Comparison of ENCODE assay signal across 8 cellular contexts in genomic region chr6:13733178-13733851, GRCh38. TPM values are rescaled to one million over a fixed set of nuclear protein-coding genes. Genes with fewer than 3 reads are reported as not detected.
DNase-seq lines count a peak whose midpoint lies in the region; ATAC-seq and TF ChIP-seq lines count a peak whose summit lies in the region.

No MANE protein-coding gene starts in this region.

- no peaks in the 10 kb centered on the region for H3K36me3 Mint-ChIP-seq in GM23338 (ENCODE audit: low read depth)
- H3K36me3 Mint-ChIP-seq in activated T-helper 17 cell treated with anti-CD3 and anti-CD28 coated beads, Interleukin-2, amount 50 U/mL, for 72 hours (ENCODE audit: low read depth): no peaks in the 10 kb centered on the region
- no peaks in the 10 kb centered on the region for H3K36me3 Mint-ChIP-seq in activated T-cell treated with anti-CD3 and anti-CD28 coated beads, Interleukin-2, amount 50 U/mL, for 72 hours (ENCODE audit: insufficient read depth in 2 of 2)
- H3K36me3 Mint-ChIP-seq in activated CD4-positive, alpha-beta memory T cell treated with anti-CD3 and anti-CD28 coated beads, Interleukin-2, amount 10 ng/mL, durations not matched to agents 7 days and 5 days (ENCODE audit: low read depth): no peaks in the 10 kb centered on the region

- CTCF ChIA-PET in activated CD4-positive, alpha-beta memory T cell treated with anti-CD3 and anti-CD28 coated beads, Interleukin-2, amount 10 ng/mL, durations not matched to agents 7 days and 5 days (lab: Charles Lee): interaction anchor here (0.5 kb wide), 1 partner anchor 19 kb away, joined by 3 read pairs; no protein-coding TSS in a partner anchor

- H2AFZ ChIP-seq in GM23338: peak overlapping the region; percentile 43

- H3K27ac ChIP-seq in GM23338 (ENCODE audit: low read depth): no peak overlapping the region
- H3K27ac ChIP-seq in left ventricle myocardium inferior (replicated peaks): no peak overlapping the region

- H3K9me2 ChIP-seq in GM23338 (ENCODE audit: insufficient read depth): no peaks in the 10 kb centered on the region

- peaks cover 3% of the 10 kb centered on the region for H3K27me3 Mint-ChIP-seq in GM23338 (ENCODE audit: insufficient read depth, low read depth, poor library complexity)
- H3K27me3 Mint-ChIP-seq in activated T-helper 17 cell treated with anti-CD3 and anti-CD28 coated beads, Interleukin-2, amount 50 U/mL, for 72 hours: no peaks in the 10 kb centered on the region
- H3K27me3 Mint-ChIP-seq in activated T-cell treated with anti-CD3 and anti-CD28 coated beads, Interleukin-2, amount 50 U/mL, for 72 hours (ENCODE audit: low read depth): peaks cover 17% of the 10 kb centered on the region
- peaks cover 10% of the 10 kb centered on the region for H3K27me3 Mint-ChIP-seq in activated CD4-positive, alpha-beta memory T cell treated with anti-CD3 and anti-CD28 coated beads, Interleukin-2, amount 10 ng/mL, durations not matched to agents 7 days and 5 days

- no peak for ATAC-seq in GM23338
- ATAC-seq in SK-N-SH treated with all-trans-retinoic acid at 6 μM for 48 hours: peak; percentile 67
- no peak for ATAC-seq in GM21515 (IDR thresholded peaks at IDR 0.05; ENCODE audit: unreplicated experiment)
- no peak for ATAC-seq in activated T-helper 17 cell treated with anti-CD3 and anti-CD28 coated beads, Interleukin-2, amount 50 U/mL, for 72 hours (replicated peaks)
- ATAC-seq in activated T-cell treated with anti-CD3 and anti-CD28 coated beads, Interleukin-2, amount 50 U/mL, for 72 hours (replicated peaks in 1 of 2): no peak

- no peaks in the 10 kb centered on the region for H3K9me3 Mint-ChIP-seq in GM23338
- H3K9me3 Mint-ChIP-seq in activated T-helper 17 cell treated with anti-CD3 and anti-CD28 coated beads, Interleukin-2, amount 50 U/mL, for 72 hours: no peaks in the 10 kb centered on the region
- no peaks in the 10 kb centered on the region for H3K9me3 Mint-ChIP-seq in activated T-cell treated with anti-CD3 and anti-CD28 coated beads, Interleukin-2, amount 50 U/mL, for 72 hours
- H3K9me3 Mint-ChIP-seq in activated CD4-positive, alpha-beta memory T cell treated with anti-CD3 and anti-CD28 coated beads, Interleukin-2, amount 10 ng/mL, durations not matched to agents 7 days and 5 days: no peaks in the 10 kb centered on the region

- H3F3A ChIP-seq in GM23338 (replicated peaks; ENCODE audit: low read depth): no peaks in the 10 kb centered on the region

- H3K4me3 ChIP-seq in GM23338: no peak overlapping the region
- peak overlapping the region; percentile 46 for H3K4me3 ChIP-seq in left ventricle myocardium inferior
- peak overlapping the region; percentile 53 for H3K4me3 ChIP-seq in skeletal muscle satellite cell (ENCODE audit: low read length)

- H4K20me1 ChIP-seq in GM23338 (replicated peaks; ENCODE audit: insufficient read depth): no peaks in the 10 kb centered on the region

- H3K36me3 ChIP-seq in GM23338 (ENCODE audit: insufficient read depth) (no peaks in the 10 kb centered on the region), left ventricle myocardium inferior (no peaks in the 10 kb centered on the region), skeletal muscle satellite cell (ENCODE audit: insufficient read depth, low read length) (no peaks in the 10 kb centered on the region)

- POLR2A ChIA-PET in activated CD4-positive, alpha-beta memory T cell treated with anti-CD3 and anti-CD28 coated beads, Interleukin-2, amount 10 ng/mL, durations not matched to agents 7 days and 5 days (lab: Charles Lee): interaction anchor here (1.0 kb wide), 1 partner anchor 22 kb away, joined by 3 read pairs; the partner anchor contains the start of gene RANBP9

- H3K79me2 ChIP-seq in GM23338 (replicated peaks; ENCODE audit: insufficient read depth): no peaks in the 10 kb centered on the region

- H3K4me1 ChIP-seq in GM23338 (ENCODE audit: insufficient read depth): no peaks in the 10 kb centered on the region; the same call in 1 of the 2 replicates
- peaks cover 10% of the 10 kb centered on the region for H3K4me1 ChIP-seq in left ventricle myocardium inferior
- H3K4me1 ChIP-seq in skeletal muscle satellite cell (ENCODE audit: control insufficient read depth, insufficient read depth, low read length): peaks cover 20% of the 10 kb centered on the region

- no peaks in the 10 kb centered on the region for H3K27me3 ChIP-seq in GM23338 (ENCODE audit: insufficient read depth)
- no peaks in the 10 kb centered on the region for H3K27me3 ChIP-seq in left ventricle myocardium inferior (ENCODE audit: low read depth)
- H3K27me3 ChIP-seq in skeletal muscle satellite cell (ENCODE audit: control insufficient read depth, insufficient read depth, low read length): no peaks in the 10 kb centered on the region

- DNase-seq in GM23338 (ENCODE audit: low spot score): no peak
- DNase-seq in left ventricle myocardium inferior: peak; percentile 46
- no peak for DNase-seq in activated T-cell treated with anti-CD3 and anti-CD28 coated beads, Interleukin-2, amount 50 U/mL, for 72 hours
- DNase-seq in activated CD4-positive, alpha-beta memory T cell treated with anti-CD3 and anti-CD28 coated beads, Interleukin-2, amount 10 ng/mL, durations not matched to agents 7 days and 5 days: no peak

- H3K4me3 Mint-ChIP-seq in GM23338: no peak overlapping the region
- no peak overlapping the region for H3K4me3 Mint-ChIP-seq in activated T-helper 17 cell treated with anti-CD3 and anti-CD28 coated beads, Interleukin-2, amount 50 U/mL, for 72 hours
- H3K4me3 Mint-ChIP-seq in activated T-cell treated with anti-CD3 and anti-CD28 coated beads, Interleukin-2, amount 50 U/mL, for 72 hours: no peak overlapping the region
- no peak overlapping the region for H3K4me3 Mint-ChIP-seq in activated CD4-positive, alpha-beta memory T cell treated with anti-CD3 and anti-CD28 coated beads, Interleukin-2, amount 10 ng/mL, durations not matched to agents 7 days and 5 days

- no peak overlapping the region for H3K9ac ChIP-seq in skeletal muscle satellite cell (ENCODE audit: low read depth, low read length)

- H3K4me1 Mint-ChIP-seq in GM23338: peaks cover 11% of the 10 kb centered on the region
- peaks cover 6% of the 10 kb centered on the region for H3K4me1 Mint-ChIP-seq in activated T-helper 17 cell treated with anti-CD3 and anti-CD28 coated beads, Interleukin-2, amount 50 U/mL, for 72 hours
- H3K4me1 Mint-ChIP-seq in activated T-cell treated with anti-CD3 and anti-CD28 coated beads, Interleukin-2, amount 50 U/mL, for 72 hours (ENCODE audit: low read depth): peaks cover 11% of the 10 kb centered on the region
- H3K4me1 Mint-ChIP-seq in activated CD4-positive, alpha-beta memory T cell treated with anti-CD3 and anti-CD28 coated beads, Interleukin-2, amount 10 ng/mL, durations not matched to agents 7 days and 5 days: no peaks in the 10 kb centered on the region

- H3K4me2 ChIP-seq in GM23338 (peak overlapping the region; percentile 32; the same call in 1 of the 2 replicates), skeletal muscle satellite cell (ENCODE audit: low read length) (peak overlapping the region; percentile 77)

- no peaks in the 10 kb centered on the region for H3K9me3 ChIP-seq in left ventricle myocardium inferior (replicated peaks)
- H3K9me3 ChIP-seq in skeletal muscle satellite cell (replicated peaks; ENCODE audit: low read length): no peaks in the 10 kb centered on the region

- no peak for TF ChIP-seq CTCF in GM23338 (conservative IDR thresholded peaks at IDR 0.05; ENCODE audit: low read depth in 2 of 2)
- TF ChIP-seq CTCF in left ventricle myocardium inferior (IDR thresholded peaks at IDR 0.05; ENCODE audit: borderline replicate concordance): no peak

- intact Hi-C loops in left ventricle myocardium inferior (cut with micrococcal nuclease): no loop called here

- H3K27ac Mint-ChIP-seq in GM23338: no peak overlapping the region
- no peak overlapping the region for H3K27ac Mint-ChIP-seq in activated T-helper 17 cell treated with anti-CD3 and anti-CD28 coated beads, Interleukin-2, amount 50 U/mL, for 72 hours
- H3K27ac Mint-ChIP-seq in activated T-cell treated with anti-CD3 and anti-CD28 coated beads, Interleukin-2, amount 50 U/mL, for 72 hours: no peak overlapping the region
- H3K27ac Mint-ChIP-seq in activated CD4-positive, alpha-beta memory T cell treated with anti-CD3 and anti-CD28 coated beads, Interleukin-2, amount 10 ng/mL, durations not matched to agents 7 days and 5 days: no peak overlapping the region

TF ChIP-seq in GM23338, 12 proteins besides CTCF, POLR2A, EP300 and RAD21 (continues in another document):
- TF ChIP-seq EZH2 (IDR thresholded peaks at IDR 0.05; ENCODE audit: low read depth, unreplicated experiment): no peak

TF ChIP-seq in SK-N-SH treated with all-trans-retinoic acid at 6 μM for 48 hours, 23 proteins besides CTCF, POLR2A, EP300 and RAD21 (continues in another document):
- TF ChIP-seq ZNF565 (CRISPR knock-in tag; conservative IDR thresholded peaks at IDR 0.05; ENCODE audit: low read depth) (no peak), CSRNP3 (CRISPR knock-in tag; IDR thresholded peaks at IDR 0.05) (no peak)

RNA-seq across cellular contexts. Expression of gene RANBP9, which starts 21.7 kb away (rescaled TPM):
- 31.8 and 33.6 TPM in 2 replicates for total RNA-seq in GM23338 (2014; rRNA removed; shearing (Covaris generic))
- 11.9 and 12.1 TPM in 2 replicates for polyA plus RNA-seq in GM23338 (2016; fragmentation: Nextera tagmentation; extraction: Ambion mirVana)
- total RNA-seq in left ventricle myocardium inferior: 33.2 TPM
- total RNA-seq in skeletal muscle satellite cell (2012; rRNA removed): 15.5 and 15.7 TPM in 2 replicates
- 10 to 100 TPM; 57.3 to 68.2 TPM for total RNA-seq in activated T-helper 17 cell treated with anti-CD3 and anti-CD28 coated beads, Interleukin-2, amount 50 U/mL, for 72 hours
- 10 to 100 TPM; 74.9 to 78.0 TPM for total RNA-seq in activated T-cell treated with anti-CD3 and anti-CD28 coated beads, Interleukin-2, amount 50 U/mL, for 72 hours
- total RNA-seq in activated CD4-positive, alpha-beta memory T cell treated with anti-CD3 and anti-CD28 coated beads, Interleukin-2, amount 10 ng/mL, durations not matched to agents 7 days and 5 days: 10 to 100 TPM; 66.8 to 69.1 TPM
